Comparison of ENCODE assay signal across 1 cellular context in genomic region chr16:47779201-47780016, GRCh38.
A peak's percentile ranks its signal among the peaks of the same experiment; 100 is the strongest.
TF ChIP-seq lines count a peak whose summit lies in the region.

No MANE protein-coding gene starts in this region.

TF ChIP-seq in K562, 482 proteins besides CTCF, POLR2A, EP300 and RAD21 (continued from another document and continues in another):
- no peak for TF ChIP-seq CHD7 (IDR thresholded peaks at IDR 0.05; ENCODE audit: low read depth, low read length)
- TF ChIP-seq HDAC2 (IDR thresholded peaks at IDR 0.05), result no peak
- no peak for TF ChIP-seq CEBPZ (IDR thresholded peaks at IDR 0.05; ENCODE audit: borderline replicate concordance, low read depth, low read length)
- TF ChIP-seq THAP7 (CRISPR knock-in tag; IDR thresholded peaks at IDR 0.05), result no peak
- TF ChIP-seq ZNF586 (CRISPR knock-in tag; conservative IDR thresholded peaks at IDR 0.05), result no peak
- TF ChIP-seq POLR3G (IDR thresholded peaks at IDR 0.05; ENCODE audit: extremely low read depth, insufficient read length, insufficient replicate concordance), result no peak
- no peak for TF ChIP-seq ATF6 (CRISPR knock-in tag; IDR thresholded peaks at IDR 0.05)
- peak; percentile 90 for TF ChIP-seq ESRRA (IDR thresholded peaks at IDR 0.05; ENCODE audit: borderline replicate concordance, low read depth)
- TF ChIP-seq PCBP2 (IDR thresholded peaks at IDR 0.05; ENCODE audit: low read depth, low read length, poor library complexity, severe bottlenecking), result no peak
- TF ChIP-seq NR2C2 (CRISPR knock-in tag; IDR thresholded peaks at IDR 0.05), result no peak
- peak; percentile 85 for TF ChIP-seq NR2C2 (tag; IDR thresholded peaks at IDR 0.05)
- TF ChIP-seq RBM39 (optimal IDR thresholded peaks at IDR 0.05; ENCODE audit: low read depth, low read length), result no peak
- no peak for TF ChIP-seq ZBTB49 (CRISPR knock-in tag; IDR thresholded peaks at IDR 0.05; ENCODE audit: borderline replicate concordance)
- no peak for TF ChIP-seq ZNF134 (CRISPR knock-in tag; conservative IDR thresholded peaks at IDR 0.05)
- no peak for TF ChIP-seq ARID2 (IDR thresholded peaks at IDR 0.05)
- TF ChIP-seq CREBBP (IDR thresholded peaks at IDR 0.05; ENCODE audit: low read depth, low read length), result no peak
- no peak for TF ChIP-seq KDM1A (IDR thresholded peaks at IDR 0.05)
- TF ChIP-seq ZNF311 (CRISPR knock-in tag; IDR thresholded peaks at IDR 0.05), result no peak
- no peak for TF ChIP-seq ZNF785 (CRISPR knock-in tag; IDR thresholded peaks at IDR 0.05)
- no peak for TF ChIP-seq ZNF740 (CRISPR knock-in tag; IDR thresholded peaks at IDR 0.05)
- TF ChIP-seq ZNF740 (tag; IDR thresholded peaks at IDR 0.05), result no peak
- no peak for TF ChIP-seq ZNF121 (CRISPR knock-in tag; conservative IDR thresholded peaks at IDR 0.05)
- TF ChIP-seq STAT6 (CRISPR knock-in tag; IDR thresholded peaks at IDR 0.05), result no peak
- no peak for TF ChIP-seq C11orf30 (IDR thresholded peaks at IDR 0.05; ENCODE audit: low read depth)
- no peak for TF ChIP-seq ATF3 (IDR thresholded peaks at IDR 0.05)
- TF ChIP-seq ATF3 (CRISPR knock-in tag; conservative IDR thresholded peaks at IDR 0.05), result no peak
- TF ChIP-seq SREBF1 (IDR thresholded peaks at IDR 0.05; ENCODE audit: borderline replicate concordance, low read depth, low read length), result no peak
- TF ChIP-seq TBP (optimal IDR thresholded peaks at IDR 0.05; ENCODE audit: low read depth, low read length), result no peak
- no peak for TF ChIP-seq ZNF507 (tag; conservative IDR thresholded peaks at IDR 0.05)
